ENCODE assay signal across 9 cellular contexts in genomic region chr1:92291372-92291999, GRCh38. TPM values are rescaled to one million over a fixed set of nuclear protein-coding genes. Genes with fewer than 3 reads are reported as not detected.
DNase-seq lines count a peak whose midpoint lies in the region; ATAC-seq and TF ChIP-seq lines count a peak whose summit lies in the region.
"Had no signal": no experiment of that assay in that cellular context is flagged by ENCODE, and none has a peak within 500 bp of the region (broad histone marks: within the 10 kb centered on the region; RNA-seq: fewer than 3 reads in every experiment).

No MANE protein-coding gene starts in this region.

- H3K4me3 Mint-ChIP-seq in endodermal cell = no peak overlapping the region
- H3K4me3 Mint-ChIP-seq: T-helper 1 cell treated with Interleukin-12 subunit alpha and Interleukin-12 subunit beta and Interleukin-4 antibody, amounts not matched to agents 30 μg/mL and 1 μg/mL, for 36 hours had no signal

- H3K9me2 ChIP-seq in OCI-LY7 (ENCODE audit: insufficient read depth, low read length) = no peaks in the 10 kb centered on the region

- peaks cover 4% of the 10 kb centered on the region for H3K4me1 Mint-ChIP-seq in endodermal cell

- H3K4me2 ChIP-seq in OCI-LY7 (ENCODE audit: low read length) = no peak overlapping the region

- no peaks in the 10 kb centered on the region for H3K9me3 Mint-ChIP-seq in endodermal cell
- H3K9me3 Mint-ChIP-seq: T-helper 1 cell treated with Interleukin-12 subunit alpha and Interleukin-12 subunit beta and Interleukin-4 antibody, amounts not matched to agents 30 μg/mL and 1 μg/mL, for 36 hours had no signal

- H3K36me3 ChIP-seq in OCI-LY7 (ENCODE audit: insufficient read depth, low read length) (peaks cover 62% of the 10 kb centered on the region), endodermal cell (ENCODE audit: control insufficient read depth, insufficient read depth, low read length) (peaks cover 62% of the 10 kb centered on the region)

- H3K36me3 Mint-ChIP-seq in endodermal cell (ENCODE audit: low read depth) = peaks cover 69% of the 10 kb centered on the region

- peaks cover 3% of the 10 kb centered on the region; the same call in 1 of the 2 replicates for H4K20me1 ChIP-seq in OCI-LY7 (ENCODE audit: insufficient read depth, low read length)

- POLR2A ChIA-PET in OCI-LY7 (lab: Charles Lee) = interaction anchor here (1.0 to 1.5 kb wide), 2 partner anchors 299 to 305 kb away, joined by 4 to 5 read pairs; no protein-coding TSS in a partner anchor

- TF ChIP-seq CTCF in OCI-LY7 (conservative IDR thresholded peaks at IDR 0.05; ENCODE audit: low read length) = peak; percentile 88
- peak; percentile 81 for TF ChIP-seq CTCF in endodermal cell (conservative IDR thresholded peaks at IDR 0.05)

- DNase-seq in DMS53 (lab: John Stamatoyannopoulos, UW) = peak; percentile 87
- peak; percentile 71 for DNase-seq in HT-29 (ENCODE audit: low spot score)
- peak; percentile 50 for DNase-seq in OCI-LY7 (ENCODE audit: low spot score)
- DNase-seq in endodermal cell = peak; percentile 53
- peak; percentile 67 for DNase-seq in myocyte (ENCODE audit: low read depth)
- no peak for DNase-seq in NCI-H1048 (lab: John Stamatoyannopoulos, UW)

- H2AFZ ChIP-seq in OCI-LY7 (ENCODE audit: low read length) = no peak overlapping the region

- H3K4me3 ChIP-seq in OCI-LY7 (ENCODE audit: low read depth, low read length, poor library complexity, severe bottlenecking) = no peak overlapping the region
- H3K4me3 ChIP-seq in endodermal cell (ENCODE audit: low read length) = no peak overlapping the region

- H3K9ac ChIP-seq in endodermal cell (ENCODE audit: extremely low read depth, low read length, poor library complexity, severe bottlenecking) = no peak overlapping the region

- no peaks in the 10 kb centered on the region for H3K27me3 Mint-ChIP-seq in endodermal cell (ENCODE audit: insufficient read depth)

- CTCF ChIA-PET in OCI-LY7 (lab: Charles Lee; ENCODE audit: unreplicated experiment) = no interaction called here

- H3K9me3 ChIP-seq in OCI-LY7 (ENCODE audit: low read length) = no peaks in the 10 kb centered on the region
- no peaks in the 10 kb centered on the region for H3K9me3 ChIP-seq in endodermal cell (ENCODE audit: control insufficient read depth, low read length)

- intact Hi-C loops in OCI-LY7 (cut with micrococcal nuclease; ENCODE audit: unreplicated experiment) = loop anchor here (5.0 to 10.0 kb wide), 2 partner anchors 294 to 1473 kb away; no protein-coding TSS in a partner anchor

- no peaks in the 10 kb centered on the region for H3K27me3 ChIP-seq in endodermal cell (ENCODE audit: control insufficient read depth, insufficient read depth, low read length, poor library complexity, severe bottlenecking)

- H3K27ac Mint-ChIP-seq in endodermal cell = no peak overlapping the region
- H3K27ac Mint-ChIP-seq: T-helper 1 cell treated with Interleukin-12 subunit alpha and Interleukin-12 subunit beta and Interleukin-4 antibody, amounts not matched to agents 30 μg/mL and 1 μg/mL, for 36 hours had no signal

- H3K4me1 ChIP-seq in OCI-LY7 (ENCODE audit: insufficient read depth, low read length, poor library complexity, severe bottlenecking) (no peaks in the 10 kb centered on the region), endodermal cell (ENCODE audit: control insufficient read depth, insufficient read depth, low read length) (no peaks in the 10 kb centered on the region)

- BruUV-seq in OCI-LY7 (replicated peaks; lab: Mats Ljungman, UMichigan) = no TSS peak

- H3K27ac ChIP-seq in OCI-LY7 (ENCODE audit: low read depth, low read length, poor library complexity, severe bottlenecking) = no peak overlapping the region
- no peak overlapping the region for H3K27ac ChIP-seq in endodermal cell (ENCODE audit: low read depth, low read length)

- H3K79me2 ChIP-seq in OCI-LY7 (ENCODE audit: insufficient read depth, low read depth, low read length) = no peaks in the 10 kb centered on the region

- WGBS in endodermal cell (ENCODE audit: insufficient coverage in 1 of 2, insufficient read length in 1 of 2), 2 experiments = 66 to 90% methylated on average over 2 to 3 of the region's 3 CpGs

- no peak for ATAC-seq in GM19397 (IDR thresholded peaks at IDR 0.05; ENCODE audit: unreplicated experiment)
- no peak for ATAC-seq in HG03565 (IDR thresholded peaks at IDR 0.05; ENCODE audit: unreplicated experiment)

RNA-seq across cellular contexts. Expression of gene GLMN, which starts 7.3 kb away (rescaled TPM):
- total RNA-seq in HT-29 (2014; rRNA removed; shearing (Covaris generic)) = 2.3 and 3.2 TPM in 2 replicates
- 12.4 and 12.6 TPM in 2 replicates for total RNA-seq in OCI-LY7 (2014; rRNA removed; shearing (Covaris generic))
- total RNA-seq in OCI-LY7 (2022) (14.6 and 15.5 TPM in 2 replicates), endodermal cell (10 to 100 TPM; 27.2 to 27.7 TPM), myocyte (13.0 and 14.5 TPM in 2 replicates)
- polyA plus RNA-seq in endodermal cell (2013, experiment 1 of 2) = 22.1 TPM
- polyA plus RNA-seq in endodermal cell (2013, experiment 2 of 2) = 22.1 TPM
- 4.3 TPM for polyA plus RNA-seq in myocyte (2012)

RNA-seq across cellular contexts. Expression of gene RPAP2, which starts 7.4 kb away (rescaled TPM):
- total RNA-seq in HT-29 (2014; rRNA removed; shearing (Covaris generic)) = 0.86 and 1.3 TPM in 2 replicates
- 2.2 and 8.6 TPM in 2 replicates for total RNA-seq in OCI-LY7 (2014; rRNA removed; shearing (Covaris generic))
- total RNA-seq in OCI-LY7 (2022) (20.8 and 21.9 TPM in 2 replicates), endodermal cell (10 to 100 TPM; 38.6 to 43.7 TPM), myocyte (15.2 and 16.4 TPM in 2 replicates)
- polyA plus RNA-seq in endodermal cell (2013, experiment 1 of 2) = 22.1 TPM
- polyA plus RNA-seq in endodermal cell (2013, experiment 2 of 2) = 23.9 TPM
- polyA plus RNA-seq in myocyte (2012) = 6.2 TPM
